In the genomic region with DNA sequence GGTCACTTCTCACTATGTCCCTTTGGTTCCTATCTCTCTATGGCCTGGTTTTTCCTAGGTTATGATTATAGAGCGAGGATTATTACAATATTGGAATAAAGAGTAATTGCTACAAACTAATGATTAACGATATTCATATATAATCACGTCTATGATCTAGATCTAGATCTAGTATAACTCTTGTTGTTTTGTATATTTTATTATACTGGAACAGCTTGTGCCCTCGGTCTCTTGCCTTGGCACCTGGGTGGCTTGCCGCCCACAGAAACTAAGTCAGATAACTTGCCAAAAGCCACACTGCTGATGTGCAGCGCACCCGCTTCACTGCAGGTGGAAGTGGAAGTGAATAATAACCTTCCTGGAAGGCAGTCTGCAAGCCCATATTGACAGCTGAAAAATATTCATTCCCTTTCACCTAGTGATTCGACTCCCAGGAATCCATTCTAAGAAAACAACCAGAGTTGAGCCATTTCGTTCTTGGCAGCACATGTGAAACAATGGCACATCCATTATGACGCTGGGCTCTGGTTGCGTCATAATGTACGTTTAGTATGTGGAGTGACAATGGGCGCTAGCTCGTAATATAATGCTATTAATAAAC, we compare ENCODE assay signal across 7 cellular contexts. TPM values are rescaled to one million over a fixed set of nuclear protein-coding genes. Genes with fewer than 3 reads are reported as not detected.
DNase-seq lines count a peak whose midpoint lies in the region; ATAC-seq, FAIRE-seq and TF ChIP-seq lines count a peak whose summit lies in the region.

No MANE protein-coding gene starts in this region.

- peak overlapping the region; percentile 20; the same call in 1 of the 2 replicates for H3K9ac ChIP-seq in GM12878 (ENCODE audit: control insufficient read depth, insufficient read depth, low read length)

- no peaks in the 10 kb centered on the region; a peak in 1 of 4 replicates for H3K36me3 ChIP-seq in GM12878 (ENCODE audit: control insufficient read depth in 2 of 2, insufficient read depth in 2 of 2, low read length in 1 of 2)

- POLR2A ChIA-PET in GM12878 (lab: Charles Lee), result interaction anchor here (0.8 kb wide), 1 partner anchor 94 kb away, joined by 3 read pairs; no protein-coding TSS in a partner anchor

- no peak for DNase-seq in GM12891 (ENCODE audit: insufficient read length, low spot score)
- peak; percentile 17 for DNase-seq in NCI-H2171 treated with DMSO at 0.1 percent for 48 hours (lab: John Stamatoyannopoulos, UW)
- DNase-seq in GM12878 (ENCODE audit: low read depth, low spot score), result no peak
- peak; percentile 46 for DNase-seq in islet precursor cell
- DNase-seq in stimulated activated effector memory CD8-positive, alpha-beta T cell treated with anti-CD3 and anti-CD28 coated beads, Interleukin-12 subunit alpha, Interleukin-12 subunit beta, amount 100 ng/mL, for 72 hours (ENCODE audit: low spot score in 2 of 2), result peak in 1 of 2 donors; percentile 49
- DNase-seq in GM13976 (ENCODE audit: low spot score), result no peak
- no peak for DNase-seq in HuH-7.5 (ENCODE audit: low spot score)

- no peaks in the 10 kb centered on the region for H3K9me3 Mint-ChIP-seq in stimulated activated effector memory CD8-positive, alpha-beta T cell treated with anti-CD3 and anti-CD28 coated beads, Interleukin-12 subunit alpha, Interleukin-12 subunit beta, amount 100 ng/mL, for 72 hours

- in situ Hi-C loops in GM12878 (cut with MboI), result no loop called here
- in situ Hi-C loops in GM13976 (cut with MboI; ENCODE audit: low sequenced_read_pairs, unreplicated experiment), result no loop called here

- TF ChIP-seq RAD21 in GM12878 (IDR thresholded peaks at IDR 0.05; ENCODE audit: insufficient read depth, low read depth, low read length), result no peak

- SMC1A ChIA-PET in GM12878 (lab: Charles Lee; ENCODE audit: uncharacterized antibody, unreplicated experiment), result interaction anchor here (0.6 to 1.9 kb wide), 3 partner anchors 13 to 30 kb away, joined by 3 to 9 read pairs (median 3); no protein-coding TSS in a partner anchor

- no peaks in the 10 kb centered on the region for H3K27me3 ChIP-seq in GM12878 (replicated peaks in 1 of 2; ENCODE audit: control insufficient read depth in 2 of 2, insufficient read depth in 2 of 2, low read length in 1 of 2)

- H3K36me3 Mint-ChIP-seq in stimulated activated effector memory CD8-positive, alpha-beta T cell treated with anti-CD3 and anti-CD28 coated beads, Interleukin-12 subunit alpha, Interleukin-12 subunit beta, amount 100 ng/mL, for 72 hours, result no peaks in the 10 kb centered on the region

- peak overlapping the region; percentile 91 for H3K4me2 ChIP-seq in GM12878 (ENCODE audit: control insufficient read depth, insufficient read depth)

- H3K4me3 ChIP-seq in GM12878, result peak overlapping the region; percentile 74; the same call in 1 of the 2 replicates

- H3K4me3 Mint-ChIP-seq in stimulated activated effector memory CD8-positive, alpha-beta T cell treated with anti-CD3 and anti-CD28 coated beads, Interleukin-12 subunit alpha, Interleukin-12 subunit beta, amount 100 ng/mL, for 72 hours, result peak overlapping the region; percentile 78

- H3K9me3 ChIP-seq in GM12878 (replicated peaks; ENCODE audit: control insufficient read depth, insufficient read depth, low read length), result no peaks in the 10 kb centered on the region

- CTCF ChIA-PET in GM12878 (lab: Yijun Ruan, JAX), result interaction anchor here (0.7 to 7.2 kb wide), 8 partner anchors 13 to 674 kb away, joined by 3 to 72 read pairs (median 4); no protein-coding TSS in a partner anchor

- TF ChIP-seq EP300 in GM12878 (IDR thresholded peaks at IDR 0.05; ENCODE audit: borderline replicate concordance in 1 of 2, control insufficient read depth in 1 of 2, low read depth in 2 of 2, low read length in 2 of 2), result no peak

- H2AFZ ChIP-seq in GM12878 (ENCODE audit: control insufficient read depth, low read depth, low read length), result peak overlapping the region; percentile 92

- H3K4me1 Mint-ChIP-seq in stimulated activated effector memory CD8-positive, alpha-beta T cell treated with anti-CD3 and anti-CD28 coated beads, Interleukin-12 subunit alpha, Interleukin-12 subunit beta, amount 100 ng/mL, for 72 hours, result peaks cover 20% of the 10 kb centered on the region

- RAD21 ChIA-PET in GM12878 (lab: Charles Lee; ENCODE audit: unreplicated experiment), result no interaction called here

- BruUV-seq in GM12878 (replicated peaks; lab: Mats Ljungman, UMichigan), result no TSS peak

- H4K20me1 ChIP-seq in GM12878 (ENCODE audit: control insufficient read depth, insufficient read depth), result no peaks in the 10 kb centered on the region

- H3K79me2 ChIP-seq in GM12878 (ENCODE audit: control insufficient read depth, insufficient read depth, low read length), result no peaks in the 10 kb centered on the region

- no peak overlapping the region for H3K27ac ChIP-seq in GM12878 (ENCODE audit: control insufficient read depth, insufficient read depth)

- H3K27ac Mint-ChIP-seq in stimulated activated effector memory CD8-positive, alpha-beta T cell treated with anti-CD3 and anti-CD28 coated beads, Interleukin-12 subunit alpha, Interleukin-12 subunit beta, amount 100 ng/mL, for 72 hours, result peak overlapping the region; percentile 82

- TF ChIP-seq CTCF in GM12878 (IDR thresholded peaks at IDR 0.05 in 2 of 3, conservative IDR thresholded peaks at IDR 0.05 in 1 of 3; ENCODE audit: control insufficient read depth in 2 of 3, extremely low read depth in 1 of 3, insufficient read depth in 1 of 3, low read depth in 3 of 3, low read length in 3 of 3), result no peak
- no peak for TF ChIP-seq CTCF in GM13976 (IDR thresholded peaks at IDR 0.05; ENCODE audit: borderline replicate concordance, control extremely low read depth, extremely low read depth, insufficient read depth, missing control alignments)

- WGBS in GM12878 (ENCODE audit: insufficient coverage, insufficient replicate concordance, low lambda C conversion rate, missing lambda C conversion rate), result 5% methylated on average over 14 of the region's 14 CpGs

- FAIRE-seq in GM12891 (lab: Jason Lieb, UNC), result peak; percentile 78
- FAIRE-seq in GM12878 (lab: Jason Lieb, UNC), result no peak

- peak; percentile 25; the same call in 2 of the 3 replicates for ATAC-seq in GM12878
- ATAC-seq in stimulated activated effector memory CD8-positive, alpha-beta T cell treated with anti-CD3 and anti-CD28 coated beads, Interleukin-12 subunit alpha, Interleukin-12 subunit beta, amount 100 ng/mL, for 72 hours, result peak; percentile 23

- intact Hi-C loops in GM12878 (cut with micrococcal nuclease; ENCODE audit: unreplicated experiment), result no loop called here

- peaks cover 7% of the 10 kb centered on the region for H3K4me1 ChIP-seq in GM12878 (ENCODE audit: control insufficient read depth, insufficient read depth, low read length)

- TF ChIP-seq POLR2A in GM12891 (IDR thresholded peaks at IDR 0.05; ENCODE audit: low read depth, low read length) (no peak), GM12878 (IDR thresholded peaks at IDR 0.05; ENCODE audit: low read depth, low read length) (no peak)

RNA-seq across cellular contexts. Expression of a gene that starts 0.7 kb away (rescaled TPM):
- 0.14 TPM for polyA plus RNA-seq in GM12891 (2012; ENCODE audit: low read depth, missing spikeins)
- not detected in 2 replicates for total RNA-seq in GM12878 (2013; cell fraction: nucleolus; rRNA removed)
- total RNA-seq in GM12878 (2014; rRNA removed) (0.11 TPM in 1 of 2 replicates, not detected in the other), GM12878 (2014; rRNA removed; fragmentation: Illumina TruSeq; extraction: Trizol) (not detected in 2 replicates), GM12878 (2021) (not detected in 2 replicates)
- 0.14 TPM for polyA plus RNA-seq in GM12878 (2011; ENCODE audit: low read depth)
- polyA plus RNA-seq in GM12878 (2011; rRNA removed) (0.04 TPM in 1 of 2 replicates, not detected in the other), GM12878 (2014; fragmentation: Illumina TruSeq; extraction: Trizol) (not detected in 2 replicates), GM12878 (2014; fragmentation: Nextera tagmentation; extraction: Ambion mirVana) (under 1 TPM in 1 of 2 experiments, not detected in 1; 0.04 TPM), GM12878 (2014; rRNA removed) (0.04 TPM in 1 of 2 replicates, not detected in the other), GM12878 (2016; fragmentation: Nextera tagmentation; extraction: Ambion mirVana) (not detected)
- polyA plus RNA-seq in GM12878 (2011; cell fraction: cytosol; rRNA removed), result 0.01 and 0.05 TPM in 2 replicates
- 0.18 and 0.48 TPM in 2 replicates for polyA plus RNA-seq in GM12878 (2011; cell fraction: nucleus; rRNA removed)
- polyA plus RNA-seq in GM12878 (2012), result 0.11 TPM in 2 replicates
- polyA minus RNA-seq in GM12878 (2011; rRNA and poly(A)+ RNA removed), result not detected in 2 replicates
- not detected in 2 replicates for polyA minus RNA-seq in GM12878 (2011; cell fraction: cytosol; rRNA and poly(A)+ RNA removed)
- not detected in 2 replicates for polyA minus RNA-seq in GM12878 (2011; cell fraction: nucleus; rRNA and poly(A)+ RNA removed)

RNA-seq across cellular contexts. Expression of a gene that starts 17.0 kb away (rescaled TPM):
- polyA plus RNA-seq in GM12891 (2012; ENCODE audit: low read depth, missing spikeins), result 24.3 TPM
- 33.4 and 34.7 TPM in 2 replicates for total RNA-seq in GM12878 (2013; cell fraction: nucleolus; rRNA removed)
- 21.1 and 22.3 TPM in 2 replicates for total RNA-seq in GM12878 (2014; rRNA removed)
- 25.6 and 29.7 TPM in 2 replicates for total RNA-seq in GM12878 (2014; rRNA removed; fragmentation: Illumina TruSeq; extraction: Trizol)
- total RNA-seq in GM12878 (2021), result 37.5 and 46.7 TPM in 2 replicates
- polyA plus RNA-seq in GM12878 (2011; ENCODE audit: low read depth), result 22.0 TPM
- polyA plus RNA-seq in GM12878 (2011; rRNA removed), result 57.0 and 75.6 TPM in 2 replicates
- polyA plus RNA-seq in GM12878 (2011; cell fraction: cytosol; rRNA removed), result 68.7 and 81.7 TPM in 2 replicates
- 45.2 and 51.5 TPM in 2 replicates for polyA plus RNA-seq in GM12878 (2011; cell fraction: nucleus; rRNA removed)
- 23.3 and 27.2 TPM in 2 replicates for polyA plus RNA-seq in GM12878 (2012)
- polyA plus RNA-seq in GM12878 (2014; fragmentation: Illumina TruSeq; extraction: Trizol), result 59.5 and 64.9 TPM in 2 replicates
- polyA plus RNA-seq in GM12878 (2014; fragmentation: Nextera tagmentation; extraction: Ambion mirVana), result 10 to 100 TPM in 1 of 2 experiments, 1 to 10 TPM in 1; 5.5 to 11.1 TPM
- polyA plus RNA-seq in GM12878 (2014; rRNA removed), result 41.3 and 45.9 TPM in 2 replicates
- 10 to 100 TPM; 39.4 to 45.1 TPM for polyA plus RNA-seq in GM12878 (2016; fragmentation: Nextera tagmentation; extraction: Ambion mirVana)
- polyA minus RNA-seq in GM12878 (2011; rRNA and poly(A)+ RNA removed), result 35.3 and 42.4 TPM in 2 replicates
- polyA minus RNA-seq in GM12878 (2011; cell fraction: cytosol; rRNA and poly(A)+ RNA removed), result 8.6 and 10.7 TPM in 2 replicates
- polyA minus RNA-seq in GM12878 (2011; cell fraction: nucleus; rRNA and poly(A)+ RNA removed), result 10.6 and 16.4 TPM in 2 replicates

RNA-seq across cellular contexts. Expression of a gene that starts 42.0 kb away (rescaled TPM):
- not detected for polyA plus RNA-seq in GM12891 (2012; ENCODE audit: low read depth, missing spikeins)
- total RNA-seq in GM12878 (2013; cell fraction: nucleolus; rRNA removed), result not detected in 2 replicates
- total RNA-seq in GM12878 (2014; rRNA removed) (not detected in 2 replicates), GM12878 (2014; rRNA removed; fragmentation: Illumina TruSeq; extraction: Trizol) (not detected in 2 replicates), GM12878 (2021) (not detected in 2 replicates)
- polyA plus RNA-seq in GM12878 (2011; ENCODE audit: low read depth), result not detected
- polyA plus RNA-seq in GM12878 (2011; rRNA removed) (not detected in 2 replicates), GM12878 (2014; fragmentation: Illumina TruSeq; extraction: Trizol) (not detected in 2 replicates), GM12878 (2014; fragmentation: Nextera tagmentation; extraction: Ambion mirVana) (not detected), GM12878 (2014; rRNA removed) (not detected in 2 replicates), GM12878 (2016; fragmentation: Nextera tagmentation; extraction: Ambion mirVana) (not detected)
- polyA plus RNA-seq in GM12878 (2011; cell fraction: cytosol; rRNA removed), result not detected in 2 replicates
- not detected in 2 replicates for polyA plus RNA-seq in GM12878 (2011; cell fraction: nucleus; rRNA removed)
- not detected in 2 replicates for polyA plus RNA-seq in GM12878 (2012)
- not detected in 2 replicates for polyA minus RNA-seq in GM12878 (2011; rRNA and poly(A)+ RNA removed)
- not detected in 2 replicates for polyA minus RNA-seq in GM12878 (2011; cell fraction: cytosol; rRNA and poly(A)+ RNA removed)
- not detected in 2 replicates for polyA minus RNA-seq in GM12878 (2011; cell fraction: nucleus; rRNA and poly(A)+ RNA removed)

Comparison
In these comparisons a context has a peak if more than half of its experiments do, and no peak if none do; other contexts are left out.
1. DNase-seq: peak in NCI-H2171 treated with DMSO at 0.1 percent for 48 hours (single experiment) and islet precursor cell (single experiment); none in GM12891 (single experiment), GM12878 (single experiment), GM13976 (single experiment) and HuH-7.5 (single experiment).